1 cellular context compared by ENCODE assay signal in the genomic region with DNA sequence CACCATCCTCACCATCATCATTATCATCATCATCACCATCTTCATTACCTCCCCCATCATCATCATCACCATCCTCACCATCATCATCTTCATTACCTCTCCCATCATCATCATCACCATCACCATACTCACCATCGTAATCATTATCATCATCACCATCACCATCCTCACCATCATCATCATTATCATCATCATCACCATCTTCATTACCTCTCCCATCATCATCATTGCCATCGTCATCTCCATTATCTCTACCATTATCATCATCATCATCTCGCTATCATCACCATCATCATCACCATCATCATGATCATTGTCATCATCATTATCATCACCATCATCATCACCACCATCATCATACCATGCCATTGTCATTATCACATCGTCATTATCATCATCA.
TF ChIP-seq lines count a peak whose summit lies in the region.

No MANE protein-coding gene starts in this region.

TF ChIP-seq in HepG2, 621 proteins besides CTCF, POLR2A, EP300 and RAD21 (continued from another document):
- no peak for TF ChIP-seq ZNF513 (CRISPR knock-in tag; conservative IDR thresholded peaks at IDR 0.05)
- no peak for TF ChIP-seq POGK (CRISPR knock-in tag; conservative IDR thresholded peaks at IDR 0.05)
- TF ChIP-seq ATF7 (IDR thresholded peaks at IDR 0.05): peak; percentile 38; the same call in 1 of the 2 replicates
- TF ChIP-seq ATF7 (CRISPR knock-in tag; IDR thresholded peaks at IDR 0.05): no peak
- TF ChIP-seq ZBTB49 (CRISPR knock-in tag; IDR thresholded peaks at IDR 0.05; ENCODE audit: borderline replicate concordance): no peak
- no peak for TF ChIP-seq CEBPG (CRISPR knock-in tag; IDR thresholded peaks at IDR 0.05)
- no peak for TF ChIP-seq ZUFSP (CRISPR knock-in tag; IDR thresholded peaks at IDR 0.05; ENCODE audit: borderline replicate concordance)
- TF ChIP-seq FOXK2 (IDR thresholded peaks at IDR 0.05): 0 out of 2 replicates have a peak, but pooled peaks have one; percentile 7
- no peak for TF ChIP-seq ZNF501 (CRISPR knock-in tag; IDR thresholded peaks at IDR 0.05)
- TF ChIP-seq, protein P1, sequence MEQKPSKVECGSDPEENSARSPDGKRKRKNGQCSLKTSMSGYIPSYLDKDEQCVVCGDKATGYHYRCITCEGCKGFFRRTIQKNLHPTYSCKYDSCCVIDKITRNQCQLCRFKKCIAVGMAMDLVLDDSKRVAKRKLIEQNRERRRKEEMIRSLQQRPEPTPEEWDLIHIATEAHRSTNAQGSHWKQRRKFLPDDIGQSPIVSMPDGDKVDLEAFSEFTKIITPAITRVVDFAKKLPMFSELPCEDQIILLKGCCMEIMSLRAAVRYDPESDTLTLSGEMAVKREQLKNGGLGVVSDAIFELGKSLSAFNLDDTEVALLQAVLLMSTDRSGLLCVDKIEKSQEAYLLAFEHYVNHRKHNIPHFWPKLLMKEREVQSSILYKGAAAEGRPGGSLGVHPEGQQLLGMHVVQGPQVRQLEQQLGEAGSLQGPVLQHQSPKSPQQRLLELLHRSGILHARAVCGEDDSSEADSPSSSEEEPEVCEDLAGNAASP (CRISPR knock-in tag; IDR thresholded peaks at IDR 0.05; ENCODE audit: borderline replicate concordance): no peak
- TF ChIP-seq, protein P2, sequence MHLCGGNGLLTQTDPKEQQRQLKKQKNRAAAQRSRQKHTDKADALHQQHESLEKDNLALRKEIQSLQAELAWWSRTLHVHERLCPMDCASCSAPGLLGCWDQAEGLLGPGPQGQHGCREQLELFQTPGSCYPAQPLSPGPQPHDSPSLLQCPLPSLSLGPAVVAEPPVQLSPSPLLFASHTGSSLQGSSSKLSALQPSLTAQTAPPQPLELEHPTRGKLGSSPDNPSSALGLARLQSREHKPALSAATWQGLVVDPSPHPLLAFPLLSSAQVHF (CRISPR knock-in tag; IDR thresholded peaks at IDR 0.05): no peak
- TF ChIP-seq MEIS2 (CRISPR knock-in tag; IDR thresholded peaks at IDR 0.05): no peak
- no peak for TF ChIP-seq HMGXB3 (CRISPR knock-in tag; IDR thresholded peaks at IDR 0.05; ENCODE audit: borderline replicate concordance)
- no peak for TF ChIP-seq MYC (CRISPR knock-in tag; IDR thresholded peaks at IDR 0.05; ENCODE audit: borderline replicate concordance)
- TF ChIP-seq MAZ (IDR thresholded peaks at IDR 0.05; ENCODE audit: borderline replicate concordance, low read depth, low read length): no peak
- TF ChIP-seq MAZ (CRISPR knock-in tag; IDR thresholded peaks at IDR 0.05; ENCODE audit: low read depth): no peak
- TF ChIP-seq MTF1 (CRISPR knock-in tag; IDR thresholded peaks at IDR 0.05): no peak
- no peak for TF ChIP-seq ZNF800 (CRISPR knock-in tag; IDR thresholded peaks at IDR 0.05)
- TF ChIP-seq DR1 (CRISPR knock-in tag; IDR thresholded peaks at IDR 0.05): no peak
- TF ChIP-seq CREB1 (IDR thresholded peaks at IDR 0.05): peak; percentile 98
- no peak for TF ChIP-seq CREB1 (CRISPR knock-in tag; IDR thresholded peaks at IDR 0.05)
- TF ChIP-seq, protein P3, sequence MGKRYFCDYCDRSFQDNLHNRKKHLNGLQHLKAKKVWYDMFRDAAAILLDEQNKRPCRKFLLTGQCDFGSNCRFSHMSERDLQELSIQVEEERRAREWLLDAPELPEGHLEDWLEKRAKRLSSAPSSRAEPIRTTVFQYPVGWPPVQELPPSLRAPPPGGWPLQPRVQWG (CRISPR knock-in tag; IDR thresholded peaks at IDR 0.05; ENCODE audit: borderline replicate concordance, low read depth): no peak
- no peak for TF ChIP-seq XRCC5 (optimal IDR thresholded peaks at IDR 0.05; ENCODE audit: low read length)
